8 cellular contexts compared by ENCODE assay signal in genomic region chr6:85678602-85679444, GRCh38. TPM values are rescaled to one million over a fixed set of nuclear protein-coding genes. Genes with fewer than 3 reads are reported as not detected.
DNase-seq lines count a peak whose midpoint lies in the region; ATAC-seq and TF ChIP-seq lines count a peak whose summit lies in the region.

No MANE protein-coding gene starts in this region.

- intact Hi-C loops in CD8-positive, alpha-beta T cell (cut with DNase I, micrococcal nuclease), result loop anchor here (1.0 to 10.0 kb wide), 14 partner anchors 9 to 1814 kb away; partner anchors contain the start of genes CEP162 (in 2 of the 2), ZNF292 (in 2 of the 2), CFAP206 (in 1 of the 2) and NT5E (in 1 of the 2)
- intact Hi-C loops in activated CD8-positive, alpha-beta T cell treated with anti-CD3 and anti-CD28 coated beads for 36 hours (cut with micrococcal nuclease), result loop anchor here (2.0 to 10.0 kb wide), 4 partner anchors 36 to 214 kb away; partner anchors contain the start of gene SYNCRIP

- peaks cover 32% of the 10 kb centered on the region for H3K4me1 ChIP-seq in CD8-positive, alpha-beta T cell (ENCODE audit: insufficient read depth, low read length)
- peaks cover 21% of the 10 kb centered on the region for H3K4me1 ChIP-seq in ectodermal cell (ENCODE audit: control insufficient read depth, insufficient read depth, low read length)

- POLR2A ChIA-PET in CD8-positive, alpha-beta T cell (lab: Charles Lee), result interaction anchor here (0.6 to 5.8 kb wide), 33 partner anchors 9 to 1821 kb away, joined by 3 to 475 read pairs (median 5); partner anchors contain the start of genes CEP162, CYB5R4, NT5E and SNX14
- POLR2A ChIA-PET in activated CD8-positive, alpha-beta T cell treated with anti-CD3 and anti-CD28 coated beads for 36 hours (lab: Charles Lee), result interaction anchor here (0.6 to 10.8 kb wide), 27 partner anchors 9 to 301 kb away, joined by 3 to 913 read pairs (median 6); partner anchors contain the start of genes NT5E, SNX14 and SYNCRIP

- no peaks in the 10 kb centered on the region for H3K27me3 ChIP-seq in CD8-positive, alpha-beta T cell (ENCODE audit: insufficient read depth, low read length)
- no peaks in the 10 kb centered on the region for H3K27me3 ChIP-seq in ectodermal cell (ENCODE audit: control insufficient read depth, insufficient read depth, low read length, poor library complexity, severe bottlenecking)

- H3K27ac ChIP-seq in CD8-positive, alpha-beta T cell (ENCODE audit: low read depth, low read length), result peak overlapping the region; percentile 96
- peak overlapping the region; percentile 91 for H3K27ac ChIP-seq in ectodermal cell (ENCODE audit: insufficient read depth, low read depth, low read length, poor library complexity, severe bottlenecking)

- H3K4me1 Mint-ChIP-seq in CD8-positive, alpha-beta T cell (ENCODE audit: low read depth), result peaks cover 42% of the 10 kb centered on the region
- H3K4me1 Mint-ChIP-seq in activated CD8-positive, alpha-beta T cell treated with anti-CD3 and anti-CD28 coated beads for 36 hours (ENCODE audit: low read depth), result peaks cover 35% of the 10 kb centered on the region

- WGBS in ectodermal cell, 2 experiments, result 0% methylated on average over 82 of the region's 82 CpGs

- peak; percentile 87 for ATAC-seq in CD8-positive, alpha-beta T cell
- ATAC-seq in GM19455 (IDR thresholded peaks at IDR 0.05; ENCODE audit: unreplicated experiment), result peak; percentile 81
- peak; percentile 90 for ATAC-seq in activated CD8-positive, alpha-beta T cell treated with anti-CD3 and anti-CD28 coated beads for 36 hours

- DNase-seq in CD8-positive, alpha-beta T cell, result peak; percentile 95 to 98 (median 98)
- DNase-seq in HK-2 (ENCODE audit: unreplicated experiment) (peak; percentile 98), NCI-H82 treated with DMSO at 0.1 percent for 48 hours (lab: John Stamatoyannopoulos, UW; ENCODE audit: unreplicated experiment) (peak; percentile 96), lung microvascular endothelial cell (ENCODE audit: low read depth in 2 of 2) (peak; percentile 99 to 100)
- DNase-seq in activated CD8-positive, alpha-beta T cell treated with anti-CD3 and anti-CD28 coated beads for 36 hours, result peak; percentile 98
- DNase-seq in stimulated activated CD4-positive, alpha-beta T cell treated with anti-CD3 and anti-CD28 coated beads, TNF-alpha, amount 100 ng/mL, for 4 hours (ENCODE audit: low read depth in 3 of 3), result peak; percentile 89 to 97 (median 96)

- TF ChIP-seq CTCF in CD8-positive, alpha-beta T cell (IDR thresholded peaks at IDR 0.05), result no peak
- TF ChIP-seq CTCF in activated CD8-positive, alpha-beta T cell treated with anti-CD3 and anti-CD28 coated beads for 36 hours (IDR thresholded peaks at IDR 0.05), result no peak

- no peaks in the 10 kb centered on the region for H3K9me3 Mint-ChIP-seq in CD8-positive, alpha-beta T cell
- H3K9me3 Mint-ChIP-seq in activated CD8-positive, alpha-beta T cell treated with anti-CD3 and anti-CD28 coated beads for 36 hours, result peaks cover 6% of the 10 kb centered on the region

- no peaks in the 10 kb centered on the region for H3K36me3 ChIP-seq in CD8-positive, alpha-beta T cell (ENCODE audit: insufficient read depth, low read length)
- H3K36me3 ChIP-seq in ectodermal cell (ENCODE audit: control insufficient read depth, insufficient read depth, low read length), result no peaks in the 10 kb centered on the region

- CTCF ChIA-PET in CD8-positive, alpha-beta T cell (lab: Charles Lee), result interaction anchor here (1.1 to 3.2 kb wide), 10 partner anchors 9 to 324 kb away, joined by 3 to 28 read pairs (median 6); partner anchors contain the start of gene SYNCRIP
- CTCF ChIA-PET in activated CD8-positive, alpha-beta T cell treated with anti-CD3 and anti-CD28 coated beads for 36 hours (lab: Charles Lee), result interaction anchor here (0.6 to 2.9 kb wide), 8 partner anchors 9 to 1793 kb away, joined by 3 to 31 read pairs (median 3); partner anchors contain the start of gene SYNCRIP

- H3K9me3 ChIP-seq in CD8-positive, alpha-beta T cell (ENCODE audit: low read length), result no peaks in the 10 kb centered on the region
- no peaks in the 10 kb centered on the region for H3K9me3 ChIP-seq in ectodermal cell (ENCODE audit: control insufficient read depth, low read length)

- H3K27me3 Mint-ChIP-seq in CD8-positive, alpha-beta T cell (ENCODE audit: low read depth), result no peaks in the 10 kb centered on the region
- H3K27me3 Mint-ChIP-seq in activated CD8-positive, alpha-beta T cell treated with anti-CD3 and anti-CD28 coated beads for 36 hours, result no peaks in the 10 kb centered on the region

- H3K4me3 ChIP-seq in CD8-positive, alpha-beta T cell (ENCODE audit: low read depth, low read length), result peak overlapping the region; percentile 98
- H3K4me3 ChIP-seq in ectodermal cell (ENCODE audit: insufficient read depth, low read depth, low read length), result peak overlapping the region; percentile 95

- H3K36me3 Mint-ChIP-seq in CD8-positive, alpha-beta T cell, result peaks cover 41% of the 10 kb centered on the region
- peaks cover 58% of the 10 kb centered on the region for H3K36me3 Mint-ChIP-seq in activated CD8-positive, alpha-beta T cell treated with anti-CD3 and anti-CD28 coated beads for 36 hours (ENCODE audit: low read depth)

- H3K27ac Mint-ChIP-seq in CD8-positive, alpha-beta T cell, result peak overlapping the region; percentile 96
- H3K27ac Mint-ChIP-seq in activated CD8-positive, alpha-beta T cell treated with anti-CD3 and anti-CD28 coated beads for 36 hours, result peak overlapping the region; percentile 94

- H3K4me3 Mint-ChIP-seq in CD8-positive, alpha-beta T cell, result peak overlapping the region; percentile 99
- peak overlapping the region; percentile 94 for H3K4me3 Mint-ChIP-seq in activated CD8-positive, alpha-beta T cell treated with anti-CD3 and anti-CD28 coated beads for 36 hours

RNA-seq across cellular contexts. Expression of gene SYNCRIP, which starts 36.1 kb away (rescaled TPM):
- total RNA-seq in CD8-positive, alpha-beta T cell, result 10 to 100 TPM; 64.0 to 64.3 TPM
- total RNA-seq in activated CD8-positive, alpha-beta T cell treated with anti-CD3 and anti-CD28 coated beads for 36 hours, result 100 to 1,000 TPM; 167 to 179 TPM
- 178 TPM for polyA plus RNA-seq in ectodermal cell (2013, experiment 1 of 4)
- polyA plus RNA-seq in ectodermal cell (2013, experiment 2 of 4), result 188 TPM
- polyA plus RNA-seq in ectodermal cell (2013, experiment 3 of 4), result 100 TPM
- 121 TPM for polyA plus RNA-seq in ectodermal cell (2013, experiment 4 of 4)
- total RNA-seq in lung microvascular endothelial cell, result 40.5 and 43.5 TPM in 2 replicates

Comparison
In these comparisons a context has a peak if more than half of its experiments do, and no peak if none do; other contexts are left out.
1. Peak in every context shown above with its lines: DNase-seq, ATAC-seq, H3K4me3 ChIP-seq and H3K27ac ChIP-seq.